17 cellular contexts compared by ENCODE assay signal in genomic region chr10:78853864-78854263, GRCh38.
"Had no signal": no experiment of that assay in that cellular context is flagged by ENCODE, and none has a peak within 500 bp of the region (broad histone marks: within the 10 kb centered on the region; RNA-seq: fewer than 3 reads in every experiment).

No MANE protein-coding gene starts in this region.

- FAIRE-seq: astrocyte, colon, endometrium, TTC549 had no signal

- H3K4me3 ChIP-seq: cardiac muscle cell, thyroid gland had no signal

- DNase-seq: activated B cell treated with CpG ODN at 0.5 μM for 24 hours; activated CD4-positive, alpha-beta T cell treated with anti-CD3 and anti-CD28 coated beads for 48 hours; activated CD8-positive, alpha-beta T cell treated with anti-CD3 and anti-CD28 coated beads, Interleukin-2, amount 10 ng/mL, durations not matched to agents 7 days and 5 days; activated naive CD4-positive, alpha-beta T cell treated with Interleukin-2 at 50 U/mL for 16 hours; activated T-cell treated with anti-CD3 and anti-CD28 coated beads for 4 hours; hypothalamus; occipital lobe; stimulated activated CD4-positive, alpha-beta T cell treated with anti-CD3 and anti-CD28 coated beads, Interleukin-2, amount 100 ng/mL, for 48 hours; stimulated activated naive B cell treated with anti-CD40 and anti-IgM and Interleukin-4, amounts not matched to agents 10 μg/mL and 1 μg/mL and 100 μg/mL, for 72 hours; T-helper 2 cell; thyroid gland had no signal

- H3K4me3 Mint-ChIP-seq: activated B cell treated with CpG ODN at 0.5 μM for 24 hours; activated CD8-positive, alpha-beta T cell treated with anti-CD3 and anti-CD28 coated beads, Interleukin-2, amount 10 ng/mL, durations not matched to agents 7 days and 5 days; nephron; stimulated activated naive B cell treated with anti-CD40 and anti-IgM and Interleukin-4, amounts not matched to agents 10 μg/mL and 1 μg/mL and 100 μg/mL, for 72 hours had no signal

- ATAC-seq: activated CD8-positive, alpha-beta T cell treated with anti-CD3 and anti-CD28 coated beads, Interleukin-2, amount 10 ng/mL, durations not matched to agents 7 days and 5 days; stimulated activated naive B cell treated with anti-CD40 and anti-IgM and Interleukin-4, amounts not matched to agents 10 μg/mL and 1 μg/mL and 100 μg/mL, for 72 hours had no signal

- H3K4me1 Mint-ChIP-seq: activated B cell treated with CpG ODN at 0.5 μM for 24 hours; stimulated activated naive B cell treated with anti-CD40 and anti-IgM and Interleukin-4, amounts not matched to agents 10 μg/mL and 1 μg/mL and 100 μg/mL, for 72 hours had no signal

- H3K27ac Mint-ChIP-seq: activated B cell treated with CpG ODN at 0.5 μM for 24 hours; activated CD8-positive, alpha-beta T cell treated with anti-CD3 and anti-CD28 coated beads, Interleukin-2, amount 10 ng/mL, durations not matched to agents 7 days and 5 days; stimulated activated naive B cell treated with anti-CD40 and anti-IgM and Interleukin-4, amounts not matched to agents 10 μg/mL and 1 μg/mL and 100 μg/mL, for 72 hours had no signal

- H3K36me3 Mint-ChIP-seq: stimulated activated naive B cell treated with anti-CD40 and anti-IgM and Interleukin-4, amounts not matched to agents 10 μg/mL and 1 μg/mL and 100 μg/mL, for 72 hours had no signal

- H3K9me3 Mint-ChIP-seq: activated B cell treated with CpG ODN at 0.5 μM for 24 hours, nephron had no signal
